Comparison of ENCODE assay signal across 14 cellular contexts in genomic region chr5:153480401-153480800, GRCh38.
DNase-seq lines count a peak whose midpoint lies in the region; ATAC-seq, FAIRE-seq and TF ChIP-seq lines count a peak whose summit lies in the region.
"Had no signal": no experiment of that assay in that cellular context is flagged by ENCODE, and none has a peak within 500 bp of the region (broad histone marks: within the 10 kb centered on the region; RNA-seq: fewer than 3 reads in every experiment).

No MANE protein-coding gene starts in this region.

- no peak for TF ChIP-seq CTCF in fibroblast of mammary gland (conservative IDR thresholded peaks at IDR 0.05; ENCODE audit: control insufficient read depth, insufficient read depth, low read depth, low read length)

- peak; percentile 58 for FAIRE-seq in GM18507 (lab: Jason Lieb, UNC)
- FAIRE-seq: astrocyte, HTR-8/SVneo had no signal

- no peak overlapping the region for H3K4me3 ChIP-seq in fibroblast of mammary gland (ENCODE audit: control insufficient read depth, low read depth, low read length)
- H3K4me3 ChIP-seq: heart right ventricle had no signal

- peak; percentile 89 for ATAC-seq in GM21528 (IDR thresholded peaks at IDR 0.05; ENCODE audit: low FRiP score, unreplicated experiment)
- ATAC-seq in HG03175 (IDR thresholded peaks at IDR 0.05; ENCODE audit: unreplicated experiment) = peak; percentile 93
- no peak for ATAC-seq in GM18519 (IDR thresholded peaks at IDR 0.05; ENCODE audit: low FRiP score, unreplicated experiment)
- ATAC-seq: naive thymus-derived CD8-positive, alpha-beta T cell had no signal

- DNase-seq in GM18507 (ENCODE audit: extremely low spot score, insufficient read length, low read depth) (peak; percentile 20), fibroblast of mammary gland (ENCODE audit: low read depth) (peak; percentile 66), NCI-H2227 treated with DMSO at 0.1 percent for 48 hours (lab: John Stamatoyannopoulos, UW) (no peak), NCI-H2107 treated with DMSO at 0.1 percent for 48 hours (lab: John Stamatoyannopoulos, UW; ENCODE audit: unreplicated experiment) (no peak), germinal center (ENCODE audit: low spot score) (no peak)
- DNase-seq: activated CD4-positive, alpha-beta T cell treated with anti-CD3 and anti-CD28 coated beads for 1 hour; DMS79 treated with DMSO at 0.1 percent for 48 hours; heart right ventricle; naive thymus-derived CD8-positive, alpha-beta T cell had no signal

Comparison
In these comparisons a context has a peak if more than half of its experiments do, and no peak if none do; other contexts are left out.
1. DNase-seq: peak in GM18507 (single experiment) and fibroblast of mammary gland (single experiment); none in NCI-H2227 treated with DMSO at 0.1 percent for 48 hours (single experiment), NCI-H2107 treated with DMSO at 0.1 percent for 48 hours (single experiment) and germinal center (single experiment).